8 cellular contexts compared by ENCODE assay signal in genomic region chr9:94867281-94867841, GRCh38.
DNase-seq lines count a peak whose midpoint lies in the region; ATAC-seq and TF ChIP-seq lines count a peak whose summit lies in the region.

No MANE protein-coding gene starts in this region.

- peak; percentile 91 for DNase-seq in IMR-90
- peak; percentile 89 for DNase-seq in kidney tubule cell (ENCODE audit: low spot score)
- peak; percentile 87 to 88 for DNase-seq in thyroid gland
- DNase-seq in GM13977 (ENCODE audit: low spot score): no peak
- no peak for DNase-seq in activated CD8-positive, alpha-beta memory T cell treated with anti-CD3 and anti-CD28 coated beads for 24 hours
- DNase-seq in NCI-H446 (lab: John Stamatoyannopoulos, UW): no peak

- dilution Hi-C loops in IMR-90 (cut with HindIII; ENCODE audit: low sequenced_read_pairs, unreplicated experiment): no loop called here

- peak; percentile 19 for TF ChIP-seq RAD21 in IMR-90 (IDR thresholded peaks at IDR 0.05; ENCODE audit: low read length)

- H3K23ac ChIP-seq in IMR-90 (ENCODE audit: low read depth, low read length): peak overlapping the region; percentile 55

- peak overlapping the region; percentile 82 for H3K18ac ChIP-seq in IMR-90 (ENCODE audit: low read depth, low read length)

- no peaks in the 10 kb centered on the region for H3K27me3 ChIP-seq in IMR-90 (ENCODE audit: control insufficient read depth, insufficient read depth, low read length)
- no peaks in the 10 kb centered on the region for H3K27me3 ChIP-seq in thyroid gland

- peak overlapping the region; percentile 91 for H3K4ac ChIP-seq in IMR-90 (ENCODE audit: low read depth, low read length)

- H2BK20ac ChIP-seq in IMR-90 (ENCODE audit: low read depth, low read length): peak overlapping the region; percentile 95

- H2AK9ac ChIP-seq in IMR-90 (replicated peaks; ENCODE audit: low read depth, low read length, poor library complexity): no peak overlapping the region

- H4K20me1 ChIP-seq in IMR-90 (ENCODE audit: insufficient read depth, low read length): no peaks in the 10 kb centered on the region

- H3K4me1 ChIP-seq in IMR-90 (ENCODE audit: control insufficient read depth, insufficient read depth, low read length) (peaks cover 19% of the 10 kb centered on the region), thyroid gland (peaks cover 36 to 58% of the 10 kb centered on the region in 2 donors)

- H3K14ac ChIP-seq in IMR-90 (replicated peaks; ENCODE audit: low read depth, low read length): peak overlapping the region; percentile 83

- H2AFZ ChIP-seq in IMR-90 (replicated peaks; ENCODE audit: low read length, poor library complexity): peak overlapping the region; percentile 2

- BruUV-seq in IMR-90 (replicated peaks; lab: Mats Ljungman, UMichigan): no TSS peak

- peaks cover 3% of the 10 kb centered on the region for H3K27me3 Mint-ChIP-seq in brain

- H2AK5ac ChIP-seq in IMR-90 (ENCODE audit: low read depth, low read length): peak overlapping the region; percentile 62; the same call in 1 of the 2 replicates

- in situ Hi-C loops in IMR-90 (cut with MboI; ENCODE audit: low sequenced_read_pairs) (no loop called here), GM13977 (cut with MboI; ENCODE audit: low pct_unique_long_range_greater_than_20kb, low sequenced_read_pairs, unreplicated experiment) (no loop called here)

- peaks cover 12% of the 10 kb centered on the region for H3K9me1 ChIP-seq in IMR-90 (ENCODE audit: insufficient read depth, low read length)

- H3K9ac ChIP-seq in IMR-90 (ENCODE audit: low read depth, low read length): peak overlapping the region; percentile 46

- CTCF ChIA-PET in IMR-90 (lab: Yijun Ruan, JAX): interaction anchor here (1.6 kb wide), 1 partner anchor 84 kb away, joined by 4 read pairs; no protein-coding TSS in a partner anchor

- peak overlapping the region; percentile 55 for H2BK15ac ChIP-seq in IMR-90 (ENCODE audit: low read depth, low read length)

- H3K9me3 ChIP-seq in IMR-90 (ENCODE audit: control insufficient read depth, insufficient read depth, low read length): no peaks in the 10 kb centered on the region
- no peaks in the 10 kb centered on the region for H3K9me3 ChIP-seq in thyroid gland

- peak overlapping the region; percentile 89 for H2BK120ac ChIP-seq in IMR-90 (ENCODE audit: low read depth, low read length)

- H3K36me3 Mint-ChIP-seq in brain: peaks cover 3% of the 10 kb centered on the region

- intact Hi-C loops in IMR-90 (cut with micrococcal nuclease): loop anchor here (2.0 to 5.0 kb wide), 3 partner anchors 35 to 139 kb away; no protein-coding TSS in a partner anchor
- intact Hi-C loops in thyroid gland (cut with DNase I): no loop called here

- no peak for TF ChIP-seq CTCF in IMR-90 (conservative IDR thresholded peaks at IDR 0.05; ENCODE audit: low read depth, low read length)
- TF ChIP-seq CTCF in brain (conservative IDR thresholded peaks at IDR 0.05): no peak
- no peak for TF ChIP-seq CTCF in thyroid gland (IDR thresholded peaks at IDR 0.05)
- TF ChIP-seq CTCF in GM13977 (IDR thresholded peaks at IDR 0.05; ENCODE audit: extremely low read depth, insufficient read depth, missing control alignments): no peak

- 0% methylated on average over 1 of the region's 8 CpGs; no CpG with 5 or more reads in 1 of the 2 experiments for WGBS in IMR-90 (ENCODE audit: extremely low coverage in 2 of 2, insufficient read length in 1 of 2), 2 experiments
- 16 to 28% methylated on average over 8 of the region's 8 CpGs for WGBS in thyroid gland, 2 donors

- H3K9me3 Mint-ChIP-seq in brain: peaks cover 0 to 4% (median 0%) of the 10 kb centered on the region in 5 experiments

- peak overlapping the region; percentile 50 to 73 for H4K8ac ChIP-seq in IMR-90 (ENCODE audit: low read depth in 2 of 2, low read length in 2 of 2)

- H2BK5ac ChIP-seq in IMR-90 (ENCODE audit: low read depth, low read length, poor library complexity, severe bottlenecking): peak overlapping the region; percentile 96

- peak overlapping the region; percentile 73 for H4K91ac ChIP-seq in IMR-90 (ENCODE audit: insufficient read depth, low read depth, low read length)

- H3K79me1 ChIP-seq in IMR-90 (ENCODE audit: low read depth in 1 of 2, low read length in 2 of 2): peaks cover 13 to 34% of the 10 kb centered on the region in 2 experiments

- peak overlapping the region in 4 of 5 experiments; percentile 55 to 94 (median 85) for H3K27ac Mint-ChIP-seq in brain

- ATAC-seq in IMR-90 (ENCODE audit: low read depth): peak; percentile 49
- ATAC-seq in GM21367 (IDR thresholded peaks at IDR 0.05; ENCODE audit: unreplicated experiment): no peak

- peak overlapping the region; percentile 59 for H3K27ac ChIP-seq in IMR-90 (ENCODE audit: insufficient read depth, low read length)
- peak overlapping the region; percentile 87 to 96 (median 93) for H3K27ac ChIP-seq in thyroid gland

- peaks cover 70% of the 10 kb centered on the region for H3K4me1 Mint-ChIP-seq in brain

- peak overlapping the region in 4 of 5 experiments; percentile 3 to 33 (median 24) for H3K4me3 Mint-ChIP-seq in brain

- H3K4me3 ChIP-seq in IMR-90 (ENCODE audit: insufficient read depth, low read depth, low read length) (no peak overlapping the region), thyroid gland (replicated peaks in 1 of 3) (no peak overlapping the region)

- TF ChIP-seq POLR2A in IMR-90 (IDR thresholded peaks at IDR 0.05; ENCODE audit: low read depth, low read length) (peak; percentile 25; the same call in 1 of the 2 replicates), thyroid gland (IDR thresholded peaks at IDR 0.05) (peak in 1 of 2 donors; percentile 71)

- peak overlapping the region; percentile 93 for H3K56ac ChIP-seq in IMR-90 (ENCODE audit: extremely low read depth, insufficient read depth, low read length)

- POLR2A ChIA-PET in IMR-90 (lab: Charles Lee; ENCODE audit: unreplicated experiment): interaction anchor here (0.6 to 1.0 kb wide), 3 partner anchors 18 to 37 kb away, joined by 3 to 5 read pairs (median 4); no protein-coding TSS in a partner anchor

- H4K5ac ChIP-seq in IMR-90 (ENCODE audit: low read depth, low read length): peak overlapping the region; percentile 22

- peak overlapping the region; percentile 66 for H3K4me2 ChIP-seq in IMR-90 (ENCODE audit: low read depth, low read length)

- no peaks in the 10 kb centered on the region for H3K36me3 ChIP-seq in IMR-90 (ENCODE audit: control insufficient read depth, insufficient read depth, low read length)
- H3K36me3 ChIP-seq in thyroid gland: no peaks in the 10 kb centered on the region

TF ChIP-seq in IMR-90, 13 proteins besides CTCF, POLR2A, EP300 and RAD21:
- peak; percentile 76 for TF ChIP-seq NFE2L2 (IDR thresholded peaks at IDR 0.05; ENCODE audit: low read depth, low read length)
- TF ChIP-seq MAZ (IDR thresholded peaks at IDR 0.05; ENCODE audit: borderline replicate concordance, low read depth, low read length): 0 out of 2 replicates have a peak, but pooled peaks have one; percentile 21
- peak; percentile 52; the same call in 1 of the 2 replicates for TF ChIP-seq FOS (IDR thresholded peaks at IDR 0.05; ENCODE audit: low read depth, low read length)
- no peak for TF ChIP-seq CHD1 (IDR thresholded peaks at IDR 0.05; ENCODE audit: low read depth, low read length)
- peak; percentile 54; the same call in 1 of the 2 replicates for TF ChIP-seq BHLHE40 (IDR thresholded peaks at IDR 0.05; ENCODE audit: low read depth, low read length)
- no peak for TF ChIP-seq MXI1 (IDR thresholded peaks at IDR 0.05; ENCODE audit: borderline replicate concordance, low read depth, low read length)
- TF ChIP-seq CEBPB (IDR thresholded peaks at IDR 0.05; ENCODE audit: low read depth, low read length): peak; percentile 80
- peak; percentile 11; the same call in 1 of the 2 replicates for TF ChIP-seq SMC3 (IDR thresholded peaks at IDR 0.05; ENCODE audit: low read depth, low read length)
- peak; percentile 48; the same call in 1 of the 2 replicates for TF ChIP-seq MAFK (IDR thresholded peaks at IDR 0.05; ENCODE audit: low read depth, low read length)

Comparison
In these comparisons a context has a peak if more than half of its experiments do, and no peak if none do; other contexts are left out.
1. DNase-seq: peak in IMR-90 (single experiment), kidney tubule cell (single experiment) and thyroid gland (2 of 2); none in GM13977 (single experiment), activated CD8-positive, alpha-beta memory T cell treated with anti-CD3 and anti-CD28 coated beads for 24 hours (single experiment) and NCI-H446 (0 of 2).